Comparison of ENCODE assay signal across 1 cellular context in genomic region chr7:6032167-6032566, GRCh38.
TF ChIP-seq lines count a peak whose summit lies in the region.

No MANE protein-coding gene starts in this region.

TF ChIP-seq in GM23338, 12 proteins besides CTCF, POLR2A, EP300 and RAD21 (continued from another document):
- TF ChIP-seq, protein P1, sequence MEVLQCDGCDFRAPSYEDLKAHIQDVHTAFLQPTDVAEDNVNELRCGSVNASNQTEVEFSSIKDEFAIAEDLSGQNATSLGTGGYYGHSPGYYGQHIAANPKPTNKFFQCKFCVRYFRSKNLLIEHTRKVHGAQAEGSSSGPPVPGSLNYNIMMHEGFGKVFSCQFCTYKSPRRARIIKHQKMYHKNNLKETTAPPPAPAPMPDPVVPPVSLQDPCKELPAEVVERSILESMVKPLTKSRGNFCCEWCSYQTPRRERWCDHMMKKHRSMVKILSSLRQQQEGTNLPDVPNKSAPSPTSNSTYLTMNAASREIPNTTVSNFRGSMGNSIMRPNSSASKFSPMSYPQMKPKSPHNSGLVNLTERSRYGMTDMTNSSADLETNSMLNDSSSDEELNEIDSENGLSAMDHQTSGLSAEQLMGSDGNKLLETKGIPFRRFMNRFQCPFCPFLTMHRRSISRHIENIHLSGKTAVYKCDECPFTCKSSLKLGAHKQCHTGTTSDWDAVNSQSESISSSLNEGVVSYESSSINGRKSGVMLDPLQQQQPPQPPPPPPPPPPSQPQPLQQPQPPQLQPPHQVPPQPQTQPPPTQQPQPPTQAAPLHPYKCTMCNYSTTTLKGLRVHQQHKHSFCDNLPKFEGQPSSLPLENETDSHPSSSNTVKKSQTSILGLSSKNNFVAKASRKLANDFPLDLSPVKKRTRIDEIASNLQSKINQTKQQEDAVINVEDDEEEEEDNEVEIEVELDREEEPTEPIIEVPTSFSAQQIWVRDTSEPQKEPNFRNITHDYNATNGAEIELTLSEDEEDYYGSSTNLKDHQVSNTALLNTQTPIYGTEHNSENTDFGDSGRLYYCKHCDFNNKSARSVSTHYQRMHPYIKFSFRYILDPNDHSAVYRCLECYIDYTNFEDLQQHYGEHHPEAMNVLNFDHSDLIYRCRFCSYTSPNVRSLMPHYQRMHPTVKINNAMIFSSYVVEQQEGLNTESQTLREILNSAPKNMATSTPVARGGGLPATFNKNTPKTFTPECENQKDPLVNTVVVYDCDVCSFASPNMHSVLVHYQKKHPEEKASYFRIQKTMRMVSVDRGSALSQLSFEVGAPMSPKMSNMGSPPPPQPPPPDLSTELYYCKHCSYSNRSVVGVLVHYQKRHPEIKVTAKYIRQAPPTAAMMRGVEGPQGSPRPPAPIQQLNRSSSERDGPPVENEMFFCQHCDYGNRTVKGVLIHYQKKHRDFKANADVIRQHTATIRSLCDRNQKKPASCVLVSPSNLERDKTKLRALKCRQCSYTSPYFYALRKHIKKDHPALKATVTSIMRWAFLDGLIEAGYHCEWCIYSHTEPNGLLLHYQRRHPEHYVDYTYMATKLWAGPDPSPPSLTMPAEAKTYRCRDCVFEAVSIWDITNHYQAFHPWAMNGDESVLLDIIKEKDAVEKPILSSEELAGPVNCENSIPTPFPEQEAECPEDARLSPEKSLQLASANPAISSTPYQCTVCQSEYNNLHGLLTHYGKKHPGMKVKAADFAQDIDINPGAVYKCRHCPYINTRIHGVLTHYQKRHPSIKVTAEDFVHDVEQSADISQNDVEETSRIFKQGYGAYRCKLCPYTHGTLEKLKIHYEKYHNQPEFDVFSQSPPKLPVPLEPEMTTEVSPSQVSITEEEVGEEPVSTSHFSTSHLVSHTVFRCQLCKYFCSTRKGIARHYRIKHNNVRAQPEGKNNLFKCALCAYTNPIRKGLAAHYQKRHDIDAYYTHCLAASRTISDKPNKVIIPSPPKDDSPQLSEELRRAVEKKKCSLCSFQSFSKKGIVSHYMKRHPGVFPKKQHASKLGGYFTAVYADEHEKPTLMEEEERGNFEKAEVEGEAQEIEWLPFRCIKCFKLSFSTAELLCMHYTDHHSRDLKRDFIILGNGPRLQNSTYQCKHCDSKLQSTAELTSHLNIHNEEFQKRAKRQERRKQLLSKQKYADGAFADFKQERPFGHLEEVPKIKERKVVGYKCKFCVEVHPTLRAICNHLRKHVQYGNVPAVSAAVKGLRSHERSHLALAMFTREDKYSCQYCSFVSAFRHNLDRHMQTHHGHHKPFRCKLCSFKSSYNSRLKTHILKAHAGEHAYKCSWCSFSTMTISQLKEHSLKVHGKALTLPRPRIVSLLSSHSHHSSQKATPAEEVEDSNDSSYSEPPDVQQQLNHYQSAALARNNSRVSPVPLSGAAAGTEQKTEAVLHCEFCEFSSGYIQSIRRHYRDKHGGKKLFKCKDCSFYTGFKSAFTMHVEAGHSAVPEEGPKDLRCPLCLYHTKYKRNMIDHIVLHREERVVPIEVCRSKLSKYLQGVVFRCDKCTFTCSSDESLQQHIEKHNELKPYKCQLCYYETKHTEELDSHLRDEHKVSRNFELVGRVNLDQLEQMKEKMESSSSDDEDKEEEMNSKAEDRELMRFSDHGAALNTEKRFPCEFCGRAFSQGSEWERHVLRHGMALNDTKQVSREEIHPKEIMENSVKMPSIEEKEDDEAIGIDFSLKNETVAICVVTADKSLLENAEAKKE (CRISPR knock-in tag; IDR thresholded peaks at IDR 0.05) = no peak
- TF ChIP-seq ZNF114 (CRISPR knock-in tag; IDR thresholded peaks at IDR 0.05) = no peak
